Comparison of ENCODE assay signal across 11 cellular contexts in the genomic region with DNA sequence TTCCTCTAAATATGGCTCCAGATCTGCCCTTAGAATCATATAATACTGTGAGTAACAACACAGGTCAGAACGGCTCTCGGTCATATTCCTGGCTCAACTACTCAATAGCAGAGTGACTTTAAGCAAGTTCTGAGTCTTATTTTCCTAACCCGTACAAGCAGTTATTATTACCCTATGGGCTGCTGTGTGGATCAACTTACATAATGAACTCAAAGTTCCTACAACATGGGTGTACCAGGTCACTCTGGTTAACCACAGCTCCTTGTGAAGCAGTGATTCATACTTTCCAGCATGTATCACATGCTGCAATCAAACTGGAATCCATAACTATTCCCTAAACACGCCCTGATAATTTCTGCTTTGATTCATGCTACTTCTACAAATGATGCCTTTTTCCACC.
DNase-seq lines count a peak whose midpoint lies in the region; ATAC-seq, FAIRE-seq and TF ChIP-seq lines count a peak whose summit lies in the region.
"Had no signal": no experiment of that assay in that cellular context is flagged by ENCODE, and none has a peak within 500 bp of the region (broad histone marks: within the 10 kb centered on the region; RNA-seq: fewer than 3 reads in every experiment).

No MANE protein-coding gene starts in this region.

- DNase-seq in EH (ENCODE audit: low read depth) (peak; percentile 98), MV-4-11 (lab: John Stamatoyannopoulos, UW) (peak; percentile 65), bronchial epithelial cell (ENCODE audit: low read depth) (peak; percentile 100), trophoblast cell (peak; percentile 17 to 69), GM23338 (ENCODE audit: low spot score) (no peak), iPS-NIHi11 (ENCODE audit: low spot score) (no peak), KG1 (lab: John Stamatoyannopoulos, UW) (no peak)
- DNase-seq: activated CD4-positive, alpha-beta T cell treated with anti-CD3 and anti-CD28 coated beads, Interleukin-2, amount 50 U/mL, for 4 hours had no signal

- H4K8ac ChIP-seq in trophoblast cell (ENCODE audit: low read depth, low read length) = no peak overlapping the region

- H3K4me3 ChIP-seq in bronchial epithelial cell (ENCODE audit: low read depth, low read length) (no peak overlapping the region), trophoblast cell (ENCODE audit: low read depth, low read length) (no peak overlapping the region), GM23338 (no peak overlapping the region)
- H3K4me3 ChIP-seq: skin epidermis had no signal

- H3K36me3 ChIP-seq in bronchial epithelial cell (ENCODE audit: control insufficient read depth, insufficient read depth, low read length) (no peaks in the 10 kb centered on the region), trophoblast cell (ENCODE audit: control insufficient read depth in 1 of 2, insufficient read depth in 2 of 2, low read length in 2 of 2) (no peaks in the 10 kb centered on the region), GM23338 (ENCODE audit: insufficient read depth) (no peaks in the 10 kb centered on the region)

- no peaks in the 10 kb centered on the region for H3K9me3 ChIP-seq in trophoblast cell (ENCODE audit: insufficient read depth, low read depth, low read length)

- TF ChIP-seq CTCF in bronchial epithelial cell (IDR thresholded peaks at IDR 0.05; ENCODE audit: insufficient read depth, low read length, severe bottlenecking) (no peak), GM23338 (conservative IDR thresholded peaks at IDR 0.05; ENCODE audit: low read depth in 2 of 2) (no peak)

- peaks cover 4% of the 10 kb centered on the region for H3K4me1 Mint-ChIP-seq in GM23338
- H3K4me1 Mint-ChIP-seq: central memory CD8-positive, alpha-beta T cell had no signal

- no peak overlapping the region for H3K4me3 Mint-ChIP-seq in GM23338
- H3K4me3 Mint-ChIP-seq: central memory CD8-positive, alpha-beta T cell had no signal

- no peak for ATAC-seq in GM23338
- ATAC-seq in HG03159 (IDR thresholded peaks at IDR 0.05; ENCODE audit: unreplicated experiment) = no peak

- H3K4me2 ChIP-seq in trophoblast cell (ENCODE audit: low read length) (no peak overlapping the region), GM23338 (no peak overlapping the region)

- H3K27me3 ChIP-seq in bronchial epithelial cell (ENCODE audit: control insufficient read depth, insufficient read depth, low read length) = no peaks in the 10 kb centered on the region
- no peaks in the 10 kb centered on the region for H3K27me3 ChIP-seq in trophoblast cell (ENCODE audit: insufficient read depth, low read length)
- H3K27me3 ChIP-seq in GM23338 (ENCODE audit: insufficient read depth) = no peaks in the 10 kb centered on the region

- H3K4me1 ChIP-seq in trophoblast cell (ENCODE audit: control insufficient read depth in 1 of 2, insufficient read depth in 2 of 2, low read length in 2 of 2) = no peaks in the 10 kb centered on the region
- H3K4me1 ChIP-seq in GM23338 (ENCODE audit: insufficient read depth) = peaks cover 3% of the 10 kb centered on the region

- H2BK5ac ChIP-seq in trophoblast cell (ENCODE audit: low read depth, low read length, poor library complexity) = no peak overlapping the region

- no CpG with 5 or more reads among the region's 4 CpGs for WGBS in trophoblast cell (ENCODE audit: extremely low coverage, insufficient coverage, insufficient read length)

- H3K27ac Mint-ChIP-seq in GM23338 = no peak overlapping the region

- H3K27me3 Mint-ChIP-seq in GM23338 (ENCODE audit: insufficient read depth, low read depth, poor library complexity) = no peaks in the 10 kb centered on the region
- H3K27me3 Mint-ChIP-seq: central memory CD8-positive, alpha-beta T cell had no signal

- H3K9me3 Mint-ChIP-seq in GM23338 = no peaks in the 10 kb centered on the region
- H3K9me3 Mint-ChIP-seq: central memory CD8-positive, alpha-beta T cell had no signal

- no peaks in the 10 kb centered on the region for H3K79me1 ChIP-seq in trophoblast cell (ENCODE audit: low read length)

- no peaks in the 10 kb centered on the region for H4K20me1 ChIP-seq in GM23338 (replicated peaks; ENCODE audit: insufficient read depth)

- no peak overlapping the region for H3K9ac ChIP-seq in trophoblast cell (ENCODE audit: low read length)

- H4K91ac ChIP-seq in trophoblast cell (ENCODE audit: low read depth, low read length) = no peak overlapping the region

- no peak overlapping the region for H3K4ac ChIP-seq in trophoblast cell (ENCODE audit: low read depth, low read length)

- H3K23ac ChIP-seq in trophoblast cell (ENCODE audit: low read length) = no peak overlapping the region

- H3K9me2 ChIP-seq in GM23338 (ENCODE audit: insufficient read depth) = no peaks in the 10 kb centered on the region; the same call in 1 of the 2 replicates

- H2AFZ ChIP-seq in trophoblast cell (ENCODE audit: insufficient read depth, low read length, poor library complexity) (no peak overlapping the region), GM23338 (no peak overlapping the region)

- no peak overlapping the region for H4K12ac ChIP-seq in trophoblast cell (ENCODE audit: low read depth, low read length)

- no peaks in the 10 kb centered on the region for H3K36me3 Mint-ChIP-seq in GM23338 (ENCODE audit: low read depth)

- H2AK5ac ChIP-seq in trophoblast cell (ENCODE audit: low read length) = no peak overlapping the region

- no peak overlapping the region for H3K14ac ChIP-seq in trophoblast cell (ENCODE audit: low read length)

- peak; percentile 97 for FAIRE-seq in bronchial epithelial cell (lab: Jason Lieb, UNC)

- H3K27ac ChIP-seq in trophoblast cell (ENCODE audit: low read depth, low read length) (no peak overlapping the region), GM23338 (ENCODE audit: low read depth) (no peak overlapping the region)

- H2BK120ac ChIP-seq in trophoblast cell (ENCODE audit: insufficient read depth, low read length, poor library complexity) = no peak overlapping the region

- no peak overlapping the region for H3K18ac ChIP-seq in trophoblast cell (ENCODE audit: low read length)

- no peak overlapping the region for H2BK12ac ChIP-seq in trophoblast cell (ENCODE audit: low read length)

- no peaks in the 10 kb centered on the region for H3F3A ChIP-seq in GM23338 (replicated peaks; ENCODE audit: low read depth)

- H3K79me2 ChIP-seq in trophoblast cell (ENCODE audit: control insufficient read depth, insufficient read depth, low read length, poor library complexity) (no peaks in the 10 kb centered on the region), GM23338 (replicated peaks; ENCODE audit: insufficient read depth) (no peaks in the 10 kb centered on the region)

TF ChIP-seq in GM23338, 12 proteins besides CTCF, POLR2A, EP300 and RAD21 (continues in another document):
- no peak for TF ChIP-seq CREB1 (CRISPR knock-in tag; IDR thresholded peaks at IDR 0.05; ENCODE audit: low read depth)
- no peak for TF ChIP-seq EZH2 (IDR thresholded peaks at IDR 0.05; ENCODE audit: low read depth, unreplicated experiment)

Comparison
In these comparisons a context has a peak if more than half of its experiments do, and no peak if none do; other contexts are left out.
1. DNase-seq: peak in EH (single experiment), MV-4-11 (single experiment), bronchial epithelial cell (single experiment) and trophoblast cell (2 of 2); none in GM23338 (single experiment), iPS-NIHi11 (single experiment) and KG1 (single experiment).